9 cellular contexts compared by ENCODE assay signal in genomic region chr13:27362064-27362751, GRCh38.
A peak's percentile ranks its signal among the peaks of the same experiment; 100 is the strongest.
DNase-seq lines count a peak whose midpoint lies in the region; ATAC-seq and TF ChIP-seq lines count a peak whose summit lies in the region.
"Had no signal": no experiment of that assay in that cellular context is flagged by ENCODE, and none has a peak within 500 bp of the region (broad histone marks: within the 10 kb centered on the region; RNA-seq: fewer than 3 reads in every experiment).

No MANE protein-coding gene starts in this region.

- H3K9me3 ChIP-seq in mesenchymal stem cell (ENCODE audit: control insufficient read depth, low read length): no peaks in the 10 kb centered on the region

- H2BK12ac ChIP-seq in mesenchymal stem cell (ENCODE audit: low read length in 2 of 2): no peak overlapping the region

- H3K4me3 Mint-ChIP-seq in effector memory CD8-positive, alpha-beta T cell: peak overlapping the region; percentile 49 to 56

- peak overlapping the region; percentile 78 for H4K8ac ChIP-seq in mesenchymal stem cell (ENCODE audit: low read length)

- no peak overlapping the region for H4K91ac ChIP-seq in mesenchymal stem cell (ENCODE audit: low read length)

- H3K4me1 Mint-ChIP-seq in effector memory CD8-positive, alpha-beta T cell (ENCODE audit: low read depth in 2 of 2): peaks cover 0 to 2% of the 10 kb centered on the region in 2 donors

- ATAC-seq in GM18861 (IDR thresholded peaks at IDR 0.05; ENCODE audit: unreplicated experiment) (peak; percentile 79), HG03354 (IDR thresholded peaks at IDR 0.05; ENCODE audit: poor library complexity, severe bottlenecking, unreplicated experiment) (peak; percentile 93)
- peak; percentile 95 for ATAC-seq in effector memory CD8-positive, alpha-beta T cell (replicated peaks)

- peak overlapping the region; percentile 58 for H3K4me3 ChIP-seq in AG10803 (ENCODE audit: low read length)
- H3K4me3 ChIP-seq in mesenchymal stem cell (ENCODE audit: insufficient read depth in 1 of 2, low read depth in 1 of 2, low read length in 2 of 2): peak overlapping the region; percentile 17 to 76

- H2BK120ac ChIP-seq in mesenchymal stem cell (ENCODE audit: low read depth, low read length): no peak overlapping the region

- peaks cover 32 to 41% of the 10 kb centered on the region in 2 experiments for H3K27me3 ChIP-seq in mesenchymal stem cell (ENCODE audit: control insufficient read depth in 1 of 2, insufficient read depth in 1 of 2, low read length in 2 of 2)

- WGBS in mesenchymal stem cell: 5% methylated on average over 36 of the region's 36 CpGs

- H2BK15ac ChIP-seq in mesenchymal stem cell (ENCODE audit: low read depth, poor library complexity, severe bottlenecking): no peak overlapping the region

- peak overlapping the region in 1 of 2 experiments; percentile 35 for H3K4ac ChIP-seq in mesenchymal stem cell (ENCODE audit: low read depth in 1 of 2, low read length in 2 of 2)

- H2BK5ac ChIP-seq in mesenchymal stem cell (ENCODE audit: low read depth, low read length, poor library complexity, severe bottlenecking): no peak overlapping the region

- H3K4me2 ChIP-seq in mesenchymal stem cell (ENCODE audit: low read length, poor library complexity, severe bottlenecking): peak overlapping the region; percentile 74

- H3K9me3 Mint-ChIP-seq in effector memory CD8-positive, alpha-beta T cell: no peaks in the 10 kb centered on the region
- H3K9me3 Mint-ChIP-seq: IgD-negative memory B cell had no signal

- TF ChIP-seq CTCF in AG10803 (conservative IDR thresholded peaks at IDR 0.05; ENCODE audit: low read length): peak; percentile 96

- H3K27ac Mint-ChIP-seq in effector memory CD8-positive, alpha-beta T cell: peak overlapping the region in 1 of 2 donors; percentile 9
- H3K27ac Mint-ChIP-seq: IgD-negative memory B cell had no signal

- DNase-seq in AG10803 (ENCODE audit: low read depth) (peak; percentile 70), NCI-H774 (lab: John Stamatoyannopoulos, UW) (peak; percentile 70), mesenchymal stem cell (peak; percentile 80)
- peak; percentile 47 to 66 for DNase-seq in activated CD8-positive, alpha-beta memory T cell treated with anti-CD3 and anti-CD28 coated beads for 1 hour (ENCODE audit: extremely low read depth in 1 of 2, low read depth in 1 of 2)
- DNase-seq in effector memory CD8-positive, alpha-beta T cell: peak; percentile 74 to 76 (median 75)
- peak; percentile 64 for DNase-seq in stimulated activated CD8-positive, alpha-beta memory T cell treated with anti-CD3 and anti-CD28 coated beads, Interleukin-12 subunit alpha, Interleukin-12 subunit beta, amount 100 ng/mL, for 1 hour (ENCODE audit: low read depth)

- H3K36me3 ChIP-seq in mesenchymal stem cell (ENCODE audit: control insufficient read depth in 1 of 2, insufficient read depth in 2 of 2, low read depth in 1 of 2, low read length in 2 of 2): no peaks in the 10 kb centered on the region

- peak overlapping the region; percentile 51 to 56 for H3K18ac ChIP-seq in mesenchymal stem cell (ENCODE audit: low read depth in 1 of 2, low read length in 2 of 2)

- no peak overlapping the region for H2AK5ac ChIP-seq in mesenchymal stem cell (ENCODE audit: low read length, severe bottlenecking)

- peak overlapping the region; percentile 64 for H2AFZ ChIP-seq in mesenchymal stem cell (ENCODE audit: low read depth, low read length)

- no peaks in the 10 kb centered on the region for H3K36me3 Mint-ChIP-seq in effector memory CD8-positive, alpha-beta T cell (ENCODE audit: insufficient read depth)
- H3K36me3 Mint-ChIP-seq: IgD-negative memory B cell had no signal

- H3K14ac ChIP-seq in mesenchymal stem cell (ENCODE audit: low read length in 2 of 2): peak overlapping the region in 1 of 2 experiments; percentile 2

- peak overlapping the region; percentile 73 for H3K9ac ChIP-seq in mesenchymal stem cell (ENCODE audit: low read length)

- no peak overlapping the region for H3K23ac ChIP-seq in mesenchymal stem cell (ENCODE audit: low read length in 2 of 2)

- H3K27ac ChIP-seq in mesenchymal stem cell (ENCODE audit: low read length, poor library complexity, severe bottlenecking): no peak overlapping the region

- peaks cover 6% of the 10 kb centered on the region for H3K4me1 ChIP-seq in mesenchymal stem cell (ENCODE audit: control insufficient read depth, insufficient read depth, low read depth, low read length)

- peaks cover 23 to 65% of the 10 kb centered on the region in 2 donors for H3K27me3 Mint-ChIP-seq in effector memory CD8-positive, alpha-beta T cell

- H3K79me1 ChIP-seq in mesenchymal stem cell (replicated peaks; ENCODE audit: low read length, poor library complexity, severe bottlenecking): no peaks in the 10 kb centered on the region
